Comparison of ENCODE assay signal across 10 cellular contexts in genomic region chr11:58900479-58901420, GRCh38. TPM values are rescaled to one million over a fixed set of nuclear protein-coding genes. Genes with fewer than 3 reads are reported as not detected.
DNase-seq lines count a peak whose midpoint lies in the region; TF ChIP-seq lines count a peak whose summit lies in the region.
"Had no signal": no experiment of that assay in that cellular context is flagged by ENCODE, and none has a peak within 500 bp of the region (broad histone marks: within the 10 kb centered on the region; RNA-seq: fewer than 3 reads in every experiment).

No MANE protein-coding gene starts in this region.

- no peak overlapping the region for H2BK20ac ChIP-seq in H9 (ENCODE audit: low read depth, low read length, poor library complexity, severe bottlenecking)

- H3K27ac ChIP-seq in H9 (ENCODE audit: insufficient read length, low read depth, low read length): no peak overlapping the region
- no peak overlapping the region for H3K27ac ChIP-seq in brain microvascular endothelial cell
- H3K27ac ChIP-seq: BLaER1 had no signal

- H3K27me3 ChIP-seq in H9 (ENCODE audit: insufficient read depth, low read length) (no peaks in the 10 kb centered on the region; the same call in 1 of the 2 replicates), brain microvascular endothelial cell (replicated peaks) (no peaks in the 10 kb centered on the region)

- no peak overlapping the region for H2AK5ac ChIP-seq in H9 (ENCODE audit: insufficient read length, low read length)

- no peak overlapping the region; a peak in 1 of 7 replicates for H3K27ac Mint-ChIP-seq in H9

- no peak overlapping the region for H3K9ac ChIP-seq in H9 (ENCODE audit: extremely low read depth, insufficient read length, low read length)
- H3K9ac ChIP-seq: BLaER1 had no signal

- no peak overlapping the region for H4K8ac ChIP-seq in H9 (replicated peaks; ENCODE audit: insufficient read length, low read depth, low read length)

- H2AFZ ChIP-seq in H9 (ENCODE audit: low read length): no peak overlapping the region

- no peak overlapping the region for H2BK12ac ChIP-seq in H9 (ENCODE audit: insufficient read length, low read depth, low read length)

- peaks cover 0 to 1% (median 0%) of the 10 kb centered on the region in 3 experiments; a peak in 4 of 7 replicates for H3K36me3 Mint-ChIP-seq in H9 (ENCODE audit: insufficient read depth in 1 of 3, low read depth in 3 of 3)

- no peak overlapping the region for H2BK5ac ChIP-seq in H9 (ENCODE audit: insufficient read length, low read length)

- H4K20me1 ChIP-seq in H9 (ENCODE audit: control insufficient read depth, insufficient read depth, insufficient read length): no peaks in the 10 kb centered on the region
- H4K20me1 ChIP-seq: BLaER1 had no signal

- in situ Hi-C loops in brain microvascular endothelial cell (cut with HindIII; ENCODE audit: low pct_ligation_motif_present, low sequenced_read_pairs): no loop called here

- peak overlapping the region; percentile 17 to 18; a peak in 4 of 5 replicates for H3K4me3 Mint-ChIP-seq in H9
- H3K4me3 Mint-ChIP-seq: central memory CD8-positive, alpha-beta T cell had no signal

- H3K36me3 ChIP-seq in brain microvascular endothelial cell (replicated peaks): no peaks in the 10 kb centered on the region
- H3K36me3 ChIP-seq: BLaER1 had no signal

- no peak overlapping the region for H3K23ac ChIP-seq in H9 (ENCODE audit: insufficient read length, low read depth, low read length)

- H3K9me3 Mint-ChIP-seq in H9: no peaks in the 10 kb centered on the region; a peak in 1 of 5 replicates
- H3K9me3 Mint-ChIP-seq: central memory CD8-positive, alpha-beta T cell had no signal

- H3K27me3 Mint-ChIP-seq in H9 (ENCODE audit: low read depth): peaks cover 41% of the 10 kb centered on the region

- H3K56ac ChIP-seq in H9 (ENCODE audit: insufficient read length, low read depth, low read length): no peak overlapping the region

- no peak overlapping the region for H2BK15ac ChIP-seq in H9 (ENCODE audit: low read depth, low read length)

- no peaks in the 10 kb centered on the region for H3K4me1 ChIP-seq in H9 (ENCODE audit: insufficient read depth, low read length)

- no peak overlapping the region for H4K5ac ChIP-seq in H9 (ENCODE audit: insufficient read length, low read depth, low read length)

- no peak overlapping the region for H3K4ac ChIP-seq in H9 (ENCODE audit: low read depth, low read length)

- peak overlapping the region; percentile 25 for H3K4me2 ChIP-seq in H9 (ENCODE audit: insufficient read depth, insufficient read length, low read length)
- H3K4me2 ChIP-seq: BLaER1 had no signal

- H4K91ac ChIP-seq in H9 (ENCODE audit: insufficient read length, low read depth, low read length): no peak overlapping the region

- H3K23me2 ChIP-seq in H9 (ENCODE audit: insufficient read length, low read depth, low read length, poor library complexity, severe bottlenecking): peaks cover 9% of the 10 kb centered on the region

- H3K79me2 ChIP-seq in H9 (ENCODE audit: insufficient read depth, low read length): no peaks in the 10 kb centered on the region

- no peak overlapping the region for H3K14ac ChIP-seq in H9 (ENCODE audit: insufficient read depth, low read length)

- H3K79me1 ChIP-seq in H9 (ENCODE audit: insufficient read depth, low read depth, low read length, poor library complexity, severe bottlenecking): no peaks in the 10 kb centered on the region

- H3T11ph ChIP-seq in H9 (ENCODE audit: low read length): no peak overlapping the region

- H2BK120ac ChIP-seq in H9 (ENCODE audit: low read depth, low read length, poor library complexity, severe bottlenecking): no peak overlapping the region

- WGBS in H9 (ENCODE audit: extremely low coverage, insufficient read length, low lambda C conversion rate): no CpG with 5 or more reads among the region's 36 CpGs

- peaks cover 31 to 33% of the 10 kb centered on the region in 2 experiments for H3K4me1 Mint-ChIP-seq in H9
- H3K4me1 Mint-ChIP-seq: central memory CD8-positive, alpha-beta T cell had no signal

- DNase-seq in NCI-H1417 (lab: John Stamatoyannopoulos, UW) (peak in 2 of 3 experiments; percentile 6 to 34), NCI-H1417 treated with DMSO at 0.1 percent for 48 hours (lab: John Stamatoyannopoulos, UW) (no peak), H9 (peak; percentile 94), NCI-H69 (lab: John Stamatoyannopoulos, UW) (peak; percentile 84), brain microvascular endothelial cell (peak; percentile 78), inferior parietal cortex (ENCODE audit: extremely low spot score) (peak; percentile 81), NK-92 (lab: John Stamatoyannopoulos, UW; ENCODE audit: unreplicated experiment) (no peak)
- DNase-seq in stimulated activated CD4-positive, alpha-beta T cell treated with anti-CD3 and anti-CD28 coated beads, Interleukin-4, amount 100 ng/mL, for 24 hours: peak; percentile 8

- H3K18ac ChIP-seq in H9 (ENCODE audit: insufficient read length, low read depth, low read length): no peak overlapping the region

- TF ChIP-seq CTCF in H9 (conservative IDR thresholded peaks at IDR 0.05): peak; percentile 82
- TF ChIP-seq CTCF in brain microvascular endothelial cell (IDR thresholded peaks at IDR 0.05; ENCODE audit: low read depth, low read length, missing control alignments): peak; percentile 84

- H3K4me3 ChIP-seq in brain microvascular endothelial cell (ENCODE audit: low read depth, low read length): peak overlapping the region; percentile 45
- H3K4me3 ChIP-seq: BLaER1 had no signal

- H3K9me3 ChIP-seq in H9 (ENCODE audit: control insufficient read depth, low read depth, low read length): no peaks in the 10 kb centered on the region

RNA-seq across cellular contexts. Expression of gene GLYATL1, which starts 38.5 kb away (rescaled TPM):
- total RNA-seq in H9 (2021): 2.1 and 2.8 TPM in 2 replicates

RNA-seq across cellular contexts. Expression of gene GLYATL2, which starts 56.2 kb away (rescaled TPM):
- total RNA-seq in H9 (2021): not detected in 2 replicates

Comparison
In these comparisons a context has a peak if more than half of its experiments do, and no peak if none do; other contexts are left out.
1. DNase-seq: peak in NCI-H1417 (2 of 3), H9 (single experiment), NCI-H69 (single experiment), brain microvascular endothelial cell (single experiment), inferior parietal cortex (single experiment) and stimulated activated CD4-positive, alpha-beta T cell treated with anti-CD3 and anti-CD28 coated beads, Interleukin-4, amount 100 ng/mL, for 24 hours (single experiment); none in NCI-H1417 treated with DMSO at 0.1 percent for 48 hours (single experiment) and NK-92 (single experiment).